In genomic region chr3:58066842-58067241, GRCh38 we compare ENCODE assay signal across 12 cellular contexts. TPM values are rescaled to one million over a fixed set of nuclear protein-coding genes. Genes with fewer than 3 reads are reported as not detected.
DNase-seq lines count a peak whose midpoint lies in the region; ATAC-seq, FAIRE-seq and TF ChIP-seq lines count a peak whose summit lies in the region.
"Had no signal": no experiment of that assay in that cellular context is flagged by ENCODE, and none has a peak within 500 bp of the region (broad histone marks: within the 10 kb centered on the region; RNA-seq: fewer than 3 reads in every experiment).

No MANE protein-coding gene starts in this region.

- H3K9ac ChIP-seq in mammary epithelial cell (ENCODE audit: insufficient read depth, low read length): no peak overlapping the region
- H3K9ac ChIP-seq in HepG2 (ENCODE audit: insufficient read depth, low read depth, low read length): no peak overlapping the region

- no peak for ATAC-seq in HepG2
- no peak for ATAC-seq in HG03460 (IDR thresholded peaks at IDR 0.05; ENCODE audit: unreplicated experiment)
- ATAC-seq: activated CD8-positive, alpha-beta memory T cell treated with anti-CD3 and anti-CD28 coated beads, Interleukin-2, amount 10 ng/mL, durations not matched to agents 7 days and 5 days; right cardiac atrium had no signal

- WGBS in mammary epithelial cell (ENCODE audit: low coverage, missing lambda C conversion rate): 36% methylated on average over 3 of the region's 3 CpGs
- 69% methylated on average over 3 of the region's 3 CpGs for WGBS in HepG2 (ENCODE audit: low lambda C conversion rate)
- WGBS in transverse colon (ENCODE audit: low coverage in 1 of 2), 2 donors: 52 to 58% methylated on average over 3 of the region's 3 CpGs

- H3K9me3 ChIP-seq in mammary epithelial cell (replicated peaks; ENCODE audit: insufficient read depth, low read length) (no peaks in the 10 kb centered on the region), HepG2 (ENCODE audit: low read length) (no peaks in the 10 kb centered on the region), transverse colon (no peaks in the 10 kb centered on the region), WERI-Rb-1 (ENCODE audit: severe bottlenecking) (no peaks in the 10 kb centered on the region)

- TF ChIP-seq EP300 in HepG2 (IDR thresholded peaks at IDR 0.05; ENCODE audit: low read depth in 2 of 2, low read length in 2 of 2): no peak
- TF ChIP-seq EP300 in HepG2 (CRISPR knock-in tag; IDR thresholded peaks at IDR 0.05; ENCODE audit: borderline replicate concordance): no peak
- TF ChIP-seq EP300 in transverse colon (IDR thresholded peaks at IDR 0.05; ENCODE audit: low read depth): no peak

- H3K36me3 ChIP-seq in mammary epithelial cell (ENCODE audit: insufficient read depth, low read length): peaks cover 8% of the 10 kb centered on the region
- H3K36me3 ChIP-seq in HepG2 (replicated peaks in 1 of 2; ENCODE audit: control insufficient read depth in 1 of 2, insufficient read depth in 2 of 2, low read length in 2 of 2): peaks cover 2 to 6% of the 10 kb centered on the region in 2 experiments; a peak in 2 of 5 replicates
- no peaks in the 10 kb centered on the region for H3K36me3 ChIP-seq in transverse colon
- no peaks in the 10 kb centered on the region for H3K36me3 ChIP-seq in WERI-Rb-1

- CTCF ChIA-PET in mammary epithelial cell (lab: Charles Lee; ENCODE audit: low non-redundant PET) (no interaction called here), HepG2 (lab: Yijun Ruan, JAX; ENCODE audit: low intra/inter-chr PET ratio, low total read pairs) (no interaction called here)

- H4K20me1 ChIP-seq in mammary epithelial cell (ENCODE audit: insufficient read depth, low read length): peaks cover 46% of the 10 kb centered on the region
- peaks cover 47% of the 10 kb centered on the region; the same call in 1 of the 2 replicates for H4K20me1 ChIP-seq in HepG2 (ENCODE audit: insufficient read depth, low read length)

- H3K79me2 ChIP-seq in mammary epithelial cell (ENCODE audit: insufficient read depth, low read length) (peaks cover 100% of the 10 kb centered on the region), HepG2 (ENCODE audit: insufficient read depth, low read length) (peaks cover 96% of the 10 kb centered on the region)

- in situ Hi-C loops in mammary epithelial cell (cut with MboI; ENCODE audit: low sequenced_read_pairs in 2 of 2) (no loop called here), HepG2 (cut with HindIII; ENCODE audit: extremely low pct_ligation_motif_present, low pct_unique_long_range_greater_than_20kb) (no loop called here), transverse colon (cut with MboI; ENCODE audit: low pct_ligation_motif_present in 1 of 4, low pct_unique_long_range_greater_than_20kb in 1 of 4, low sequenced_read_pairs in 3 of 4) (no loop called here)

- POLR2A ChIA-PET in HepG2 (lab: Yijun Ruan, JAX): interaction anchor here (1.4 kb wide), 1 partner anchor 17 kb away, joined by 10 read pairs; no protein-coding TSS in a partner anchor

- H3K4me3 ChIP-seq in mammary epithelial cell (replicated peaks in 1 of 3; ENCODE audit: insufficient read depth in 1 of 3, low read depth in 2 of 3, low read length in 3 of 3) (no peak overlapping the region), HepG2 (replicated peaks in 1 of 3; ENCODE audit: insufficient read depth in 1 of 3, low read depth in 2 of 3, low read length in 3 of 3) (no peak overlapping the region), transverse colon (no peak overlapping the region), WERI-Rb-1 (ENCODE audit: low read depth, low read length) (no peak overlapping the region)

- BruUV-seq in mammary epithelial cell (replicated peaks; lab: Mats Ljungman, UMichigan) (TSS peak; percentile 1), HepG2 (replicated peaks; lab: Mats Ljungman, UMichigan) (TSS peak; percentile 38)

- H2AFZ ChIP-seq in mammary epithelial cell (ENCODE audit: low read depth, low read length): no peak overlapping the region
- no peak overlapping the region for H2AFZ ChIP-seq in HepG2 (ENCODE audit: low read length)

- dilution Hi-C loops in mammary epithelial cell (cut with HindIII; ENCODE audit: low sequenced_read_pairs): no loop called here

- TF ChIP-seq POLR2A in HepG2 (IDR thresholded peaks at IDR 0.05; ENCODE audit: insufficient read depth in 1 of 2, low read depth in 2 of 2, low read length in 2 of 2): no peak
- no peak for TF ChIP-seq POLR2A in transverse colon (IDR thresholded peaks at IDR 0.05)

- DNase-seq in LHCN-M2 (ENCODE audit: low read depth): peak; percentile 46
- DNase-seq in mammary epithelial cell: no peak
- peak; percentile 27 for DNase-seq in HepG2 (ENCODE audit: low spot score)
- DNase-seq in transverse colon: no peak
- no peak for DNase-seq in stimulated activated CD4-positive, alpha-beta T cell treated with anti-CD3 and anti-CD28 coated beads, Interleukin-4, amount 100 ng/mL, for 4 hours
- DNase-seq in SIG-M5 treated with dmso at 0.1 percent for 504 hours (lab: John Stamatoyannopoulos, UW; ENCODE audit: unreplicated experiment): no peak
- DNase-seq in WERI-Rb-1: no peak
- DNase-seq: activated CD8-positive, alpha-beta memory T cell treated with anti-CD3 and anti-CD28 coated beads, Interleukin-2, amount 10 ng/mL, durations not matched to agents 7 days and 5 days; right cardiac atrium; RPMI8226 had no signal

- no peak for FAIRE-seq in HepG2 (lab: Jason Lieb, UNC)

- no peak for TF ChIP-seq RAD21 in HepG2 (CRISPR knock-in tag; IDR thresholded peaks at IDR 0.05)

- no peaks in the 10 kb centered on the region for H3K27me3 ChIP-seq in mammary epithelial cell (ENCODE audit: insufficient read depth, low read length)
- H3K27me3 ChIP-seq in HepG2 (ENCODE audit: control insufficient read depth in 1 of 2, insufficient read depth in 2 of 2, low read length in 2 of 2): no peaks in the 10 kb centered on the region
- H3K27me3 ChIP-seq in transverse colon: no peaks in the 10 kb centered on the region
- no peaks in the 10 kb centered on the region for H3K27me3 ChIP-seq in WERI-Rb-1 (ENCODE audit: insufficient read depth, low read depth, severe bottlenecking)

- H3K4me2 ChIP-seq in mammary epithelial cell (ENCODE audit: insufficient read depth, low read depth, low read length) (no peak overlapping the region), HepG2 (ENCODE audit: low read depth, low read length) (no peak overlapping the region)

- H3K4me1 ChIP-seq in mammary epithelial cell (ENCODE audit: insufficient read depth, low read length): peaks cover 4% of the 10 kb centered on the region
- H3K4me1 ChIP-seq in HepG2 (ENCODE audit: insufficient read depth, low read length): peaks cover 96% of the 10 kb centered on the region
- H3K4me1 ChIP-seq in transverse colon: peaks cover 17 to 76% (median 51%) of the 10 kb centered on the region in 4 donors

- TF ChIP-seq CTCF in mammary epithelial cell (conservative IDR thresholded peaks at IDR 0.05 in 1 of 2, IDR thresholded peaks at IDR 0.05 in 1 of 2; ENCODE audit: extremely low read depth in 1 of 2, insufficient read depth in 1 of 2, low read depth in 1 of 2, low read length in 2 of 2) (no peak), HepG2 (CRISPR knock-in tag; IDR thresholded peaks at IDR 0.05) (no peak), transverse colon (IDR thresholded peaks at IDR 0.05) (no peak), WERI-Rb-1 (IDR thresholded peaks at IDR 0.05; ENCODE audit: low read depth, low read length) (no peak)

- H3K27ac ChIP-seq in mammary epithelial cell (ENCODE audit: insufficient read depth, low read depth, low read length): no peak overlapping the region
- peak overlapping the region; percentile 77 for H3K27ac ChIP-seq in HepG2 (ENCODE audit: extremely low read length, insufficient read depth, low read length)
- peak overlapping the region; percentile 40 to 82 (median 82) for H3K27ac ChIP-seq in transverse colon
- no peak overlapping the region for H3K27ac ChIP-seq in WERI-Rb-1
- H3K27ac ChIP-seq: HL-60 had no signal

- intact Hi-C loops in mammary epithelial cell (cut with micrococcal nuclease): no loop called here
- intact Hi-C loops in HepG2 (cut with micrococcal nuclease; ENCODE audit: unreplicated experiment): loop anchor here (5.0 kb wide), 1 partner anchor 35 kb away; no protein-coding TSS in a partner anchor
- intact Hi-C loops in transverse colon (cut with DNase I; ENCODE audit: low total_unique reads): loop anchor here (10.0 kb wide), 1 partner anchor 52 kb away; no protein-coding TSS in a partner anchor

TF ChIP-seq in HepG2, 621 proteins besides CTCF, POLR2A, EP300 and RAD21:
- TF ChIP-seq ZBTB20 (CRISPR knock-in tag; IDR thresholded peaks at IDR 0.05; ENCODE audit: borderline replicate concordance, low read depth) (no peak), ZNF329 (CRISPR knock-in tag; IDR thresholded peaks at IDR 0.05; ENCODE audit: low read depth) (no peak), NFIC (IDR thresholded peaks at IDR 0.05; ENCODE audit: low read length) (no peak)

RNA-seq across cellular contexts. Expression of gene FLNB, which starts 58.6 kb away (rescaled TPM):
- 46.1 and 47.5 TPM in 2 replicates for total RNA-seq in LHCN-M2 (2014; rRNA removed)
- 106 TPM for polyA plus RNA-seq in LHCN-M2 (2012)
- total RNA-seq in mammary epithelial cell: 1,000 to 10,000 TPM in 1 of 2 donors, 100 to 1,000 TPM in 1; 930 to 1,038 TPM
- 415 TPM for polyA plus RNA-seq in mammary epithelial cell
- polyA minus RNA-seq in mammary epithelial cell: 1,694 TPM
- total RNA-seq in HepG2 (2016; rRNA removed; fragmentation: Illumina TruSeq; extraction: Trizol): 48.8 and 130 TPM in 2 replicates
- 13.1 and 13.3 TPM in 2 replicates for total RNA-seq in HepG2 (2016; cell fraction: cytosol; rRNA removed; fragmentation: Illumina TruSeq; extraction: Trizol; ENCODE audit: low read depth)
- 39.2 and 136 TPM in 2 replicates for total RNA-seq in HepG2 (2016; cell fraction: insoluble cytoplasmic fraction; rRNA removed; fragmentation: Illumina TruSeq; extraction: Trizol)
- total RNA-seq in HepG2 (2016; cell fraction: membrane; rRNA removed; fragmentation: Illumina TruSeq; extraction: Trizol): 18.9 and 22.5 TPM in 2 replicates
- total RNA-seq in HepG2 (2016; cell fraction: nucleus; rRNA removed; fragmentation: Illumina TruSeq; extraction: Trizol): 211 and 228 TPM in 2 replicates
- polyA plus RNA-seq in HepG2 (2011; rRNA removed): 106 and 126 TPM in 2 replicates
- 92.4 and 98.4 TPM in 2 replicates for polyA plus RNA-seq in HepG2 (2011; cell fraction: cytosol; rRNA removed)
- 739 and 796 TPM in 2 replicates for polyA plus RNA-seq in HepG2 (2011; cell fraction: nucleus; rRNA removed)
- 198 and 216 TPM in 2 replicates for polyA plus RNA-seq in HepG2 (2012)
- polyA plus RNA-seq in HepG2 (2016; cell fraction: cytosol; fragmentation: Illumina TruSeq; extraction: Trizol; ENCODE audit: low read depth): 8.9 and 9.6 TPM in 2 replicates
- 41.9 and 44.7 TPM in 2 replicates for polyA plus RNA-seq in HepG2 (2016; cell fraction: insoluble cytoplasmic fraction; fragmentation: Illumina TruSeq; extraction: Trizol; ENCODE audit: low read depth)
- 15.4 and 16.3 TPM in 2 replicates for polyA plus RNA-seq in HepG2 (2016; cell fraction: membrane; fragmentation: Illumina TruSeq; extraction: Trizol; ENCODE audit: low read depth)
- 270 and 279 TPM in 2 replicates for polyA plus RNA-seq in HepG2 (2016; cell fraction: nucleus; fragmentation: Illumina TruSeq; extraction: Trizol; ENCODE audit: insufficient read depth, low read depth)
- 277 and 558 TPM in 2 replicates for polyA minus RNA-seq in HepG2 (2011; rRNA and poly(A)+ RNA removed; ENCODE audit: low replicate concordance)
- 259 and 274 TPM in 2 replicates for polyA minus RNA-seq in HepG2 (2011; cell fraction: cytosol; rRNA and poly(A)+ RNA removed)
- 831 and 1,056 TPM in 2 replicates for polyA minus RNA-seq in HepG2 (2011; cell fraction: nucleus; rRNA and poly(A)+ RNA removed)
- 100 to 1,000 TPM; 282 to 707 (median 563) TPM for total RNA-seq in transverse colon

Comparison
In these comparisons a context has a peak if more than half of its experiments do, and no peak if none do; other contexts are left out.
1. DNase-seq: peak in LHCN-M2 (single experiment) and HepG2 (single experiment); none in mammary epithelial cell (single experiment), transverse colon (single experiment), stimulated activated CD4-positive, alpha-beta T cell treated with anti-CD3 and anti-CD28 coated beads, Interleukin-4, amount 100 ng/mL, for 4 hours (0 of 2), SIG-M5 treated with dmso at 0.1 percent for 504 hours (single experiment) and WERI-Rb-1 (single experiment).
2. H3K27ac ChIP-seq: peak in HepG2 (single experiment) and transverse colon (4 of 4); none in mammary epithelial cell (single experiment) and WERI-Rb-1 (single experiment).